ENCODE assay signal across 12 cellular contexts in genomic region chr1:200392625-200393185, GRCh38.
"Had no signal": no experiment of that assay in that cellular context is flagged by ENCODE, and none has a peak within 500 bp of the region (broad histone marks: within the 10 kb centered on the region; RNA-seq: fewer than 3 reads in every experiment).

No MANE protein-coding gene starts in this region.

- H3K9me3 ChIP-seq: ascending aorta, lower lobe of right lung, psoas muscle, sigmoid colon had no signal

- H3K36me3 ChIP-seq: ascending aorta, lower lobe of right lung, sigmoid colon had no signal

- H3K4me3 ChIP-seq: ascending aorta, lower lobe of right lung, psoas muscle, sigmoid colon had no signal

- H3K27me3 ChIP-seq: ascending aorta, foreskin keratinocyte, sigmoid colon had no signal

- H3K4me1 ChIP-seq: ascending aorta, foreskin keratinocyte, lower lobe of right lung, psoas muscle had no signal

- DNase-seq: activated CD4-positive, CD25-positive, alpha-beta regulatory T cell treated with anti-CD3 and anti-CD28 coated beads, Interleukin-2, amount 50 U/mL, for 72 hours; activated naive CD4-positive, alpha-beta T cell treated with anti-CD3 and anti-CD28 coated beads for 36 hours; effector memory CD8-positive, alpha-beta T cell; foreskin keratinocyte; left cardiac atrium; lower lobe of right lung; nephron progenitor cell; psoas muscle; sigmoid colon; stimulated activated CD4-positive, alpha-beta T cell treated with anti-CD3 and anti-CD28 coated beads, Interleukin-1b, Interleukin-23, amount 100 ng/mL, for 48 hours; T-helper 9 cell had no signal

- H3K27ac ChIP-seq: ascending aorta, foreskin keratinocyte, lower lobe of right lung, psoas muscle had no signal

- ATAC-seq: effector memory CD8-positive, alpha-beta T cell; foreskin keratinocyte; left cardiac atrium; lower lobe of right lung; psoas muscle had no signal
